ENCODE assay signal across 19 cellular contexts in genomic region chr6:134056046-134056445, GRCh38.
"Had no signal": no experiment of that assay in that cellular context is flagged by ENCODE, and none has a peak within 500 bp of the region (broad histone marks: within the 10 kb centered on the region; RNA-seq: fewer than 3 reads in every experiment).

No MANE protein-coding gene starts in this region.

- ATAC-seq: effector memory CD8-positive, alpha-beta T cell; heart left ventricle; right lobe of liver; stimulated activated effector memory CD8-positive, alpha-beta T cell treated with anti-CD3 and anti-CD28 coated beads, Interleukin-12 subunit alpha, Interleukin-12 subunit beta, amount 100 ng/mL, for 72 hours; stimulated activated naive CD8-positive, alpha-beta T cell treated with anti-CD3 and anti-CD28 coated beads, Interleukin-15, Interleukin-2, amounts not matched to agents 100 U/mL and 50 U/mL, for 24 hours had no signal

- H3K27me3 ChIP-seq: esophagus squamous epithelium, heart left ventricle, right lobe of liver, tibial artery, upper lobe of left lung, uterus had no signal

- H3K36me3 ChIP-seq: esophagus squamous epithelium, heart left ventricle, prostate gland, right lobe of liver, tibial artery, upper lobe of left lung, uterus had no signal

- H3K27ac ChIP-seq: esophagus squamous epithelium, parathyroid adenoma, prostate gland, right lobe of liver, tibial artery, upper lobe of left lung, uterus had no signal

- DNase-seq: effector memory CD8-positive, alpha-beta T cell; esophagus squamous epithelium; foreskin melanocyte; heart left ventricle; hippocampal formation; kidney glomerular epithelial cell; mesendoderm; naive B cell; retina; right lobe of liver; stimulated activated CD4-positive, alpha-beta T cell treated with anti-CD3 and anti-CD28 coated beads, Interleukin-4, amount 100 ng/mL, for 1 hour; stimulated activated CD8-positive, alpha-beta memory T cell treated with anti-CD3 and anti-CD28 coated beads, Interleukin-4, amount 100 ng/mL, for 48 hours; stimulated activated naive CD8-positive, alpha-beta T cell treated with anti-CD3 and anti-CD28 coated beads, Interleukin-15, Interleukin-2, amounts not matched to agents 100 U/mL and 50 U/mL, for 24 hours; tibial artery; upper lobe of left lung; uterus had no signal

- H3K9me3 ChIP-seq: esophagus squamous epithelium, heart left ventricle, prostate gland, right lobe of liver, tibial artery, upper lobe of left lung, uterus had no signal

- H3K9ac ChIP-seq: parathyroid adenoma had no signal

- H3K4me1 ChIP-seq: uterus had no signal

- H3K4me3 ChIP-seq: esophagus squamous epithelium, heart left ventricle, prostate gland, right lobe of liver, tibial artery, upper lobe of left lung, uterus had no signal
